25 cellular contexts compared by ENCODE assay signal in genomic region chr10:110563132-110563531, GRCh38.
"Had no signal": no experiment of that assay in that cellular context is flagged by ENCODE, and none has a peak within 500 bp of the region (broad histone marks: within the 10 kb centered on the region; RNA-seq: fewer than 3 reads in every experiment).

No MANE protein-coding gene starts in this region.

- H3K27ac Mint-ChIP-seq: naive thymus-derived CD4-positive, alpha-beta T cell; nephron; stimulated activated naive B cell treated with anti-CD40 and anti-IgM and Interleukin-4, amounts not matched to agents 10 μg/mL and 1 μg/mL and 100 μg/mL, for 72 hours; stimulated activated naive CD8-positive, alpha-beta T cell treated with anti-CD3 and anti-CD28 coated beads, Interleukin-15, amount 100 ng/mL, for 72 hours had no signal

- H3K4me1 ChIP-seq: prostate gland, uterus had no signal

- H3K27ac ChIP-seq: coronary artery, esophagus squamous epithelium, heart right ventricle, left lung, prostate gland, right atrium auricular region, sigmoid colon, suprapubic skin, transverse colon, upper lobe of right lung, uterus had no signal

- ATAC-seq: heart right ventricle; left cardiac atrium; left lung; naive thymus-derived CD4-positive, alpha-beta T cell; stimulated activated naive B cell treated with anti-CD40 and anti-IgM and Interleukin-4, amounts not matched to agents 10 μg/mL and 1 μg/mL and 100 μg/mL, for 72 hours; stimulated activated naive CD8-positive, alpha-beta T cell treated with anti-CD3 and anti-CD28 coated beads, Interleukin-15, amount 100 ng/mL, for 72 hours; upper lobe of right lung had no signal

- H3K9me3 ChIP-seq: esophagus squamous epithelium, heart right ventricle, left lung, prostate gland, right atrium auricular region, sigmoid colon, suprapubic skin, transverse colon, upper lobe of right lung, uterus had no signal

- H3K27me3 ChIP-seq: left lung, right atrium auricular region had no signal

- H3K4me3 Mint-ChIP-seq: naive thymus-derived CD4-positive, alpha-beta T cell; nephron; stimulated activated naive B cell treated with anti-CD40 and anti-IgM and Interleukin-4, amounts not matched to agents 10 μg/mL and 1 μg/mL and 100 μg/mL, for 72 hours; stimulated activated naive CD8-positive, alpha-beta T cell treated with anti-CD3 and anti-CD28 coated beads, Interleukin-15, amount 100 ng/mL, for 72 hours had no signal

- H3K4me1 Mint-ChIP-seq: stimulated activated naive B cell treated with anti-CD40 and anti-IgM and Interleukin-4, amounts not matched to agents 10 μg/mL and 1 μg/mL and 100 μg/mL, for 72 hours; stimulated activated naive CD8-positive, alpha-beta T cell treated with anti-CD3 and anti-CD28 coated beads, Interleukin-15, amount 100 ng/mL, for 72 hours had no signal

- DNase-seq: dermis blood vessel endothelial cell; effector memory CD4-positive, alpha-beta T cell; esophagus squamous epithelium; foreskin melanocyte; glutamatergic neuron; heart right ventricle; hippocampal formation; left cardiac atrium; left lung; mammary epithelial cell; mesendoderm; midbrain; naive thymus-derived CD4-positive, alpha-beta T cell; sigmoid colon; stimulated activated CD4-positive, alpha-beta T cell treated with anti-CD3 and anti-CD28 coated beads, Interleukin-4, amount 100 ng/mL, for 4 hours; stimulated activated naive B cell treated with anti-CD40 and anti-IgM and Interleukin-4, amounts not matched to agents 10 μg/mL and 1 μg/mL and 100 μg/mL, for 72 hours; stimulated activated naive CD8-positive, alpha-beta T cell treated with anti-CD3 and anti-CD28 coated beads, Interleukin-15, amount 100 ng/mL, for 72 hours; transverse colon; upper lobe of right lung; uterus had no signal

- H3K36me3 ChIP-seq: esophagus squamous epithelium, heart right ventricle, left lung, prostate gland, right atrium auricular region, sigmoid colon, suprapubic skin, transverse colon, upper lobe of right lung, uterus had no signal

- H3K4me3 ChIP-seq: coronary artery, esophagus squamous epithelium, heart right ventricle, left lung, prostate gland, right atrium auricular region, sigmoid colon, suprapubic skin, transverse colon, upper lobe of right lung, uterus had no signal

- H3K9me3 Mint-ChIP-seq: nephron; stimulated activated naive B cell treated with anti-CD40 and anti-IgM and Interleukin-4, amounts not matched to agents 10 μg/mL and 1 μg/mL and 100 μg/mL, for 72 hours; stimulated activated naive CD8-positive, alpha-beta T cell treated with anti-CD3 and anti-CD28 coated beads, Interleukin-15, amount 100 ng/mL, for 72 hours had no signal
